19 cellular contexts compared by ENCODE assay signal in the genomic region with DNA sequence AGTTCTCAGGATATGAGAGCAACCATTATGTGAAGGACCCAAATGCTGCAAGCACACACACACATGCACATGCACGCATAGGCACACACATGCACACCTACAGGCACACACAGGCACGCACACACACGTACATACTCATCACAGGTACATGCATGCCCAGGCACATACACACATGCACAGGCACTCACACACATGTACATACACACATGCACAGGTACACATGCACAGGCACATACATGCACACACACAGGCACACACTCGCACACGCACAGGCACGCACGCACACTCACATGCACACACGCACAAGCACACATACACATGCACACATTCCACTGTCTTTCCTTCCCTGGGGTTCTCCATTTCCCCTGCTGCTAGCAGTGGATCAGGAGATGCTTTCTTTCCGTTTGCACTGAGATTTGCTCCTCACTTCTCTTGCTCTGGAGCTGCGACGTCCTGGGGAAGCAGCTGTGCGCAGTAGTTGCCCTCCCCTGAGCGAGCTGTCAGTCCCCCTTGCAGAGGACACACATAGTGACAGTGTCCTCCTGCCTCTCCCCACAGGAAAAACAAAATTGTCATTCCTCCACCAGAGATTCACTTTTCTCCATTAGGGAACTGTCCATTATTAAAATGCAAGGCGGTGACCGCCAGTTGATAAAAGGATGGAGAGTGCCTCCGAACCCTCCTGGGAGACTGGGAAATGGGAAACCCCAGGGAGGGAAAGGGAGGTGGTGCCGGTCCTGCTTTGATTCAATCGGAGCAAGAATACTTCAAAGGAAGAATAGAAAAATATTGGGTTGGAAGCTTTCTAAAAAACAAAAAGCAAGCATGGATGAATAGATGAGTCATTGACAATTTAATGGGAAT.
"Had no signal": no experiment of that assay in that cellular context is flagged by ENCODE, and none has a peak within 500 bp of the region (broad histone marks: within the 10 kb centered on the region; RNA-seq: fewer than 3 reads in every experiment).

No MANE protein-coding gene starts in this region.

- DNase-seq: activated CD4-positive, alpha-beta T cell treated with anti-CD3 and anti-CD28 coated beads for 1 hour; activated effector memory CD4-positive, alpha-beta T cell treated with anti-CD3 and anti-CD28 coated beads, Interleukin-2, amount 50 U/mL, for 16 hours; activated naive CD4-positive, alpha-beta T cell treated with anti-CD3 and anti-CD28 coated beads, Interleukin-2, amount 50 U/mL, for 16 hours; anterior cingulate cortex; body of pancreas; effector CD4-positive, alpha-beta T cell; erythroblast; foreskin melanocyte; stimulated activated CD4-positive, alpha-beta T cell treated with anti-CD3 and anti-CD28 coated beads, Interleukin-12 subunit alpha, Interleukin-12 subunit beta, amount 100 ng/mL, for 4 hours; stimulated activated naive CD8-positive, alpha-beta T cell treated with anti-CD3 and anti-CD28 coated beads, Interleukin-15, amount 100 ng/mL, for 72 hours; T-cell; tibial artery had no signal

- H3K27ac Mint-ChIP-seq: memory B cell; progenitor cell of endocrine pancreas; stimulated activated naive CD8-positive, alpha-beta T cell treated with anti-CD3 and anti-CD28 coated beads, Interleukin-15, amount 100 ng/mL, for 72 hours; T-cell; T-helper 2 cell treated with Interferon-gamma antibody and Interleukin-4, amounts not matched to agents 5 μg/mL and 100 μg/mL, for 36 hours had no signal

- ATAC-seq: body of pancreas; stimulated activated naive CD8-positive, alpha-beta T cell treated with anti-CD3 and anti-CD28 coated beads, Interleukin-15, amount 100 ng/mL, for 72 hours; T-cell had no signal

- H3K4me1 ChIP-seq: body of pancreas, right atrium auricular region, tibial artery, vagina had no signal

- H3K36me3 Mint-ChIP-seq: memory B cell, T-cell had no signal

- H3K9me3 ChIP-seq: body of pancreas, right atrium auricular region, tibial artery, vagina had no signal

- H3K36me3 ChIP-seq: right atrium auricular region, tibial artery, vagina had no signal

- H3K4me3 ChIP-seq: body of pancreas, hepatocyte, right atrium auricular region, tibial artery, vagina had no signal

- H3K27me3 Mint-ChIP-seq: stimulated activated naive CD8-positive, alpha-beta T cell treated with anti-CD3 and anti-CD28 coated beads, Interleukin-15, amount 100 ng/mL, for 72 hours had no signal

- H3K4me3 Mint-ChIP-seq: memory B cell; stimulated activated naive CD8-positive, alpha-beta T cell treated with anti-CD3 and anti-CD28 coated beads, Interleukin-15, amount 100 ng/mL, for 72 hours; T-cell; T-helper 2 cell treated with Interferon-gamma antibody and Interleukin-4, amounts not matched to agents 5 μg/mL and 100 μg/mL, for 36 hours had no signal

- H3K9me3 Mint-ChIP-seq: memory B cell, T-cell had no signal

- H3K27ac ChIP-seq: body of pancreas, hepatocyte, right atrium auricular region, tibial artery, vagina, VCaP had no signal

- H3K27me3 ChIP-seq: body of pancreas, hepatocyte, right atrium auricular region, vagina had no signal

- H3K4me1 Mint-ChIP-seq: memory B cell; stimulated activated naive CD8-positive, alpha-beta T cell treated with anti-CD3 and anti-CD28 coated beads, Interleukin-15, amount 100 ng/mL, for 72 hours had no signal

- H2AFZ ChIP-seq: hepatocyte had no signal

- H3K4me2 ChIP-seq: hepatocyte had no signal
